In the genomic region with DNA sequence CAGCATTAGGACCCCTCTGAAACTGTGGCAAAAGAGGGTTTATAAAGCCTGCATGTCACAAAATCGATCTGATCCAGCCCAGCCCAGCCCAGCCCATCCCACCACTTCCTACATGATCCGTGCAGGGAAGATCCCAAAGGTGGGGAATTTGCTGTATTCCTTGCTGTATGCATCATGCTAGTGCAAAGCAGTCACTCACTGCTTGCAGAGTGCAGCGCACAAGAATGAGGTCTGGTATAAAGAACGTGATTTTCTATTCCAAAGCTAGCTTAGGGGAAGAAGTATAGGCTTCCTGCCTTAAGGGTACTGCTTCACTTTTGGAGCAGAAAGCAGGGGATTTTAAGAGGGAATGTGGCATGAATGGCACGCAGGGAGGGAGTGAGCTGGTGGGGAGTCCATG, we compare ENCODE assay signal across 1 cellular context.
TF ChIP-seq lines count a peak whose summit lies in the region.

No MANE protein-coding gene starts in this region.

TF ChIP-seq in IMR-90, 13 proteins besides CTCF, POLR2A, EP300 and RAD21:
- TF ChIP-seq MXI1 (IDR thresholded peaks at IDR 0.05; ENCODE audit: borderline replicate concordance, low read depth, low read length), result no peak
